Comparison of ENCODE assay signal across 10 cellular contexts in the genomic region with DNA sequence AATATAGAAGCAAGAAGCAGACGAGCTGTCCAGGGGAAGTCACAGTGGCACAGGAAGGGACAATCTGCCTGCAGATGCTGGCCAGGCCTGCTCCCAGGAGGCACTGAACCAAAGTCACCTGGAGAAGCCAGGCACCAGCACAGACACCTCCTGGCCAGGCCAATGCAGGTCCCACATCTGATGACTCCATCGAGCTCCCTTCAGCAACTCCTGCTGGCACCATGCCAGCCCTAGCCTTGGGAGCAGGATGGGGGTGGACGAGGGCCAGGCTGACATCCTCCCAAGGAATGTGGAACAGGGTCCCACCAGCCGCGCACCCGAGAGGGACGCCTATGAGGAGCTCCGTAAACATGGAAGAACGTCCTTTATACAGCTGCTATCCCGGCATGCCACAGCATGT. TPM values are rescaled to one million over a fixed set of nuclear protein-coding genes. Genes with fewer than 3 reads are reported as not detected.
DNase-seq lines count a peak whose midpoint lies in the region; ATAC-seq, FAIRE-seq and TF ChIP-seq lines count a peak whose summit lies in the region.
"Had no signal": no experiment of that assay in that cellular context is flagged by ENCODE, and none has a peak within 500 bp of the region (broad histone marks: within the 10 kb centered on the region; RNA-seq: fewer than 3 reads in every experiment).

No MANE protein-coding gene starts in this region.

- dilution Hi-C loops in endothelial cell of umbilical vein (cut with MboI; ENCODE audit: extremely low pct_ligation_motif_present, low sequenced_read_pairs) = no loop called here

- peak overlapping the region; percentile 59 to 89 (median 74) for H3K27ac ChIP-seq in Peyer's patch
- no peak overlapping the region for H3K27ac ChIP-seq in endothelial cell of umbilical vein (ENCODE audit: insufficient read depth, low read depth, low read length)
- H3K27ac ChIP-seq in upper lobe of left lung = peak overlapping the region; percentile 50 to 70 (median 64)

- no peaks in the 10 kb centered on the region for H3K9me1 ChIP-seq in endothelial cell of umbilical vein (replicated peaks; ENCODE audit: control insufficient read depth, extremely low read depth, insufficient read depth, low read length)

- H3K36me3 ChIP-seq in Peyer's patch = peaks cover 0 to 61% (median 0%) of the 10 kb centered on the region in 3 donors
- peaks cover 0 to 32% of the 10 kb centered on the region in 2 experiments for H3K36me3 ChIP-seq in endothelial cell of umbilical vein (ENCODE audit: control insufficient read depth in 2 of 2, extremely low read depth in 1 of 2, insufficient read depth in 2 of 2, low read length in 2 of 2)
- H3K36me3 ChIP-seq in upper lobe of left lung = peaks cover 3 to 87% (median 53%) of the 10 kb centered on the region in 4 donors

- POLR2A ChIA-PET in endothelial cell of umbilical vein (lab: Charles Lee) = no interaction called here

- H3K27me3 ChIP-seq in Peyer's patch = no peaks in the 10 kb centered on the region
- no peaks in the 10 kb centered on the region for H3K27me3 ChIP-seq in endothelial cell of umbilical vein (ENCODE audit: control insufficient read depth in 2 of 2, insufficient read depth in 2 of 2, low read length in 2 of 2)
- H3K27me3 ChIP-seq in upper lobe of left lung = no peaks in the 10 kb centered on the region

- DNase-seq in Peyer's patch = peak in 1 of 3 donors; percentile 74
- no peak for DNase-seq in endothelial cell of umbilical vein (ENCODE audit: low read depth, low spot score)
- DNase-seq in mesenteric fat pad (ENCODE audit: low spot score) = peak; percentile 94
- DNase-seq in upper lobe of left lung = no peak
- DNase-seq in activated CD4-positive, alpha-beta T cell treated with anti-CD3 and anti-CD28 coated beads, Interleukin-2, amount 50 U/mL, for 1 hour = no peak
- DNase-seq in HUDEP-2 (lab: John Stamatoyannopoulos, UW; ENCODE audit: unreplicated experiment in 76 of 76) = no peak
- no peak for DNase-seq in NCI-H2107 treated with DMSO at 0.1 percent for 48 hours (lab: John Stamatoyannopoulos, UW; ENCODE audit: unreplicated experiment)
- no peak for DNase-seq in central memory CD4-positive, alpha-beta T cell
- DNase-seq: occipital lobe; stimulated activated naive CD8-positive, alpha-beta T cell treated with anti-CD3 and anti-CD28 coated beads, Interleukin-15, amount 100 ng/mL, for 72 hours had no signal

- H3K4me2 ChIP-seq in endothelial cell of umbilical vein (ENCODE audit: insufficient read depth, low read length) = no peak overlapping the region

- H3K4me3 ChIP-seq in Peyer's patch (no peak overlapping the region), endothelial cell of umbilical vein (replicated peaks in 1 of 3; ENCODE audit: insufficient read depth in 1 of 3, low read depth in 1 of 3, low read length in 3 of 3) (no peak overlapping the region), upper lobe of left lung (no peak overlapping the region)

- intact Hi-C loops in endothelial cell of umbilical vein (cut with micrococcal nuclease) = loop anchor here (1.0 kb wide), 1 partner anchor 9 kb away; no protein-coding TSS in a partner anchor

- TF ChIP-seq POLR2A in Peyer's patch (IDR thresholded peaks at IDR 0.05) = no peak
- no peak for TF ChIP-seq POLR2A in endothelial cell of umbilical vein (IDR thresholded peaks at IDR 0.05; ENCODE audit: low read depth, low read length)
- no peak for TF ChIP-seq POLR2A in upper lobe of left lung (IDR thresholded peaks at IDR 0.05)

- 68 to 74% methylated on average over 2 to 10 of the region's 10 CpGs for whole genome bisulfite sequencing in upper lobe of left lung, 2 donors

- H3K4me1 ChIP-seq in Peyer's patch (peaks cover 0 to 39% (median 3%) of the 10 kb centered on the region in 4 donors), endothelial cell of umbilical vein (ENCODE audit: control insufficient read depth, extremely low read depth, insufficient read depth, low read length) (peaks cover 10% of the 10 kb centered on the region), upper lobe of left lung (peaks cover 22 to 29% (median 25%) of the 10 kb centered on the region in 4 donors)

- no peak overlapping the region for H2AFZ ChIP-seq in endothelial cell of umbilical vein (ENCODE audit: low read depth, low read length)

- TF ChIP-seq EP300 in upper lobe of left lung (IDR thresholded peaks at IDR 0.05) = no peak

- H4K20me1 ChIP-seq in endothelial cell of umbilical vein (replicated peaks; ENCODE audit: control insufficient read depth, extremely low read depth, insufficient read depth, low read length) = no peaks in the 10 kb centered on the region

- H3K9ac ChIP-seq in endothelial cell of umbilical vein (replicated peaks; ENCODE audit: extremely low read depth, insufficient read depth, low read length) = no peak overlapping the region

- no peaks in the 10 kb centered on the region for H3K79me2 ChIP-seq in endothelial cell of umbilical vein (ENCODE audit: control insufficient read depth, insufficient read depth, low read length)

- no TSS peak for BruUV-seq in endothelial cell of umbilical vein (replicated peaks; lab: Mats Ljungman, UMichigan)

- H3K9me3 ChIP-seq in Peyer's patch (no peaks in the 10 kb centered on the region), endothelial cell of umbilical vein (replicated peaks; ENCODE audit: control insufficient read depth, insufficient read depth, low read length) (no peaks in the 10 kb centered on the region), upper lobe of left lung (no peaks in the 10 kb centered on the region)

- no peak for TF ChIP-seq CTCF in Peyer's patch (IDR thresholded peaks at IDR 0.05)
- no peak for TF ChIP-seq CTCF in endothelial cell of umbilical vein (IDR thresholded peaks at IDR 0.05; ENCODE audit: extremely low read depth in 1 of 2, insufficient read depth in 1 of 2, low read depth in 1 of 2, low read length in 2 of 2)
- TF ChIP-seq CTCF in upper lobe of left lung (IDR thresholded peaks at IDR 0.05) = no peak

- FAIRE-seq in endothelial cell of umbilical vein (lab: Jason Lieb, UNC) = peak; percentile 77

- ATAC-seq in upper lobe of left lung (ENCODE audit: low FRiP score in 2 of 2) = peak in 1 of 2 donors; percentile 31
- ATAC-seq: stimulated activated naive CD8-positive, alpha-beta T cell treated with anti-CD3 and anti-CD28 coated beads, Interleukin-15, amount 100 ng/mL, for 72 hours had no signal

- CTCF ChIA-PET in endothelial cell of umbilical vein (lab: Charles Lee) = interaction anchor here (0.6 to 7.0 kb wide), 10 partner anchors 9 to 527 kb away, joined by 3 to 127 read pairs (median 4); partner anchors contain the start of genes ELL, REX1BD and SSBP4

TF ChIP-seq in endothelial cell of umbilical vein, 7 proteins besides CTCF, POLR2A, EP300 and RAD21:
- TF ChIP-seq GATA2 (IDR thresholded peaks at IDR 0.05; ENCODE audit: insufficient read depth, insufficient read length, low read depth, low read length) (no peak), FOS (IDR thresholded peaks at IDR 0.05; ENCODE audit: borderline replicate concordance, insufficient read depth, low read length) (no peak)
- TF ChIP-seq, protein P1, sequence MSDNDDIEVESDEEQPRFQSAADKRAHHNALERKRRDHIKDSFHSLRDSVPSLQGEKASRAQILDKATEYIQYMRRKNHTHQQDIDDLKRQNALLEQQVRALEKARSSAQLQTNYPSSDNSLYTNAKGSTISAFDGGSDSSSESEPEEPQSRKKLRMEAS (IDR thresholded peaks at IDR 0.05; ENCODE audit: insufficient read depth, insufficient read length) = no peak

RNA-seq across cellular contexts. Expression of gene ISYNA1, which starts 22.4 kb away (rescaled TPM):
- total RNA-seq in Peyer's patch = 10 to 100 TPM in 3 of 4 donors, 1 to 10 TPM in 1; 5.3 to 26.4 (median 14.0) TPM
- 70.2 and 74.1 TPM in 2 replicates for total RNA-seq in endothelial cell of umbilical vein
- 69.0 and 85.0 TPM in 2 replicates for polyA plus RNA-seq in endothelial cell of umbilical vein
- 32.0 and 38.7 TPM in 2 replicates for polyA plus RNA-seq in endothelial cell of umbilical vein (2011; cell fraction: cytosol; rRNA removed)
- polyA plus RNA-seq in endothelial cell of umbilical vein (2011; cell fraction: nucleus; rRNA removed) = 145 and 173 TPM in 2 replicates
- 38.7 and 63.2 TPM in 2 replicates for polyA plus RNA-seq in endothelial cell of umbilical vein (2012)
- 26.2 and 34.8 TPM in 2 replicates for polyA minus RNA-seq in endothelial cell of umbilical vein
- not detected for polyA minus RNA-seq in endothelial cell of umbilical vein (2011; cell fraction: cytosol; rRNA and poly(A)+ RNA removed)
- polyA minus RNA-seq in endothelial cell of umbilical vein (2011; cell fraction: nucleus; rRNA and poly(A)+ RNA removed) = 12.2 and 26.3 TPM in 2 replicates
- 18.3 TPM for total RNA-seq in mesenteric fat pad
- 10 to 100 TPM; 14.5 to 55.5 (median 20.0) TPM for total RNA-seq in upper lobe of left lung

RNA-seq across cellular contexts. Expression of gene SSBP4, which starts 41.1 kb away (rescaled TPM):
- total RNA-seq in Peyer's patch (10 to 100 TPM; 34.0 to 85.8 (median 39.9) TPM), endothelial cell of umbilical vein (140 and 151 TPM in 2 replicates), mesenteric fat pad (63.3 TPM), upper lobe of left lung (100 to 1,000 TPM in 1 of 6 donors, 10 to 100 TPM in 5; 52.0 to 157 (median 84.1) TPM)
- polyA plus RNA-seq in endothelial cell of umbilical vein = 89.6 and 116 TPM in 2 replicates
- polyA plus RNA-seq in endothelial cell of umbilical vein (2011; cell fraction: cytosol; rRNA removed) = 43.5 and 75.7 TPM in 2 replicates
- polyA plus RNA-seq in endothelial cell of umbilical vein (2011; cell fraction: nucleus; rRNA removed) = 116 and 121 TPM in 2 replicates
- 50.5 and 101 TPM in 2 replicates for polyA plus RNA-seq in endothelial cell of umbilical vein (2012)
- polyA minus RNA-seq in endothelial cell of umbilical vein = 12.7 and 21.8 TPM in 2 replicates
- polyA minus RNA-seq in endothelial cell of umbilical vein (2011; cell fraction: cytosol; rRNA and poly(A)+ RNA removed) = 32.1 TPM
- polyA minus RNA-seq in endothelial cell of umbilical vein (2011; cell fraction: nucleus; rRNA and poly(A)+ RNA removed) = 27.4 and 63.5 TPM in 2 replicates
